Comparison of ENCODE assay signal across 6 cellular contexts in genomic region chr14:43285575-43285974, GRCh38.
"Had no signal": no experiment of that assay in that cellular context is flagged by ENCODE, and none has a peak within 500 bp of the region (broad histone marks: within the 10 kb centered on the region; RNA-seq: fewer than 3 reads in every experiment).

No MANE protein-coding gene starts in this region.

- FAIRE-seq: K562 had no signal

- DNase-seq: GM23248, GOT3, H7, HFFc6, IMR-90 had no signal
